ENCODE assay signal across 22 cellular contexts in genomic region chr15:90812881-90813280, GRCh38. TPM values are rescaled to one million over a fixed set of nuclear protein-coding genes. Genes with fewer than 3 reads are reported as not detected.
A peak's percentile ranks its signal among the peaks of the same experiment; 100 is the strongest.
DNase-seq lines count a peak whose midpoint lies in the region; ATAC-seq, FAIRE-seq and TF ChIP-seq lines count a peak whose summit lies in the region.
"Had no signal": no experiment of that assay in that cellular context is flagged by ENCODE, and none has a peak within 500 bp of the region (broad histone marks: within the 10 kb centered on the region; RNA-seq: fewer than 3 reads in every experiment).

No MANE protein-coding gene starts in this region.

- intact Hi-C loops in activated CD8-positive, alpha-beta T cell treated with anti-CD3 and anti-CD28 coated beads for 36 hours (cut with micrococcal nuclease), result no loop called here
- intact Hi-C loops in aorta (cut with DNase I), result no loop called here

- H3K4me1 ChIP-seq in aorta (ENCODE audit: control insufficient read depth in 1 of 2, insufficient read depth in 2 of 2, low read length in 2 of 2), result no peaks in the 10 kb centered on the region

- no peaks in the 10 kb centered on the region for H3K27me3 Mint-ChIP-seq in activated CD8-positive, alpha-beta T cell treated with anti-CD3 and anti-CD28 coated beads, Interleukin-2, amount 10 ng/mL, durations not matched to agents 7 days and 5 days (ENCODE audit: low read depth)
- no peaks in the 10 kb centered on the region for H3K27me3 Mint-ChIP-seq in activated CD8-positive, alpha-beta T cell treated with anti-CD3 and anti-CD28 coated beads for 36 hours
- no peaks in the 10 kb centered on the region for H3K27me3 Mint-ChIP-seq in osteocyte (ENCODE audit: unreplicated experiment)
- H3K27me3 Mint-ChIP-seq: activated B cell treated with CpG ODN at 0.5 μM for 24 hours; activated naive CD8-positive, alpha-beta T cell; central memory CD8-positive, alpha-beta T cell had no signal

- H3K4me3 ChIP-seq in HL-60 (replicated peaks; ENCODE audit: insufficient read depth, low read length), result no peak overlapping the region
- H3K4me3 ChIP-seq in bronchial epithelial cell (ENCODE audit: low read depth, low read length), result no peak overlapping the region
- no peak overlapping the region for H3K4me3 ChIP-seq in aorta (ENCODE audit: low read length in 2 of 2)
- H3K4me3 ChIP-seq: dorsolateral prefrontal cortex, skin epidermis, transverse colon had no signal

- H3K4me3 Mint-ChIP-seq in activated CD8-positive, alpha-beta T cell treated with anti-CD3 and anti-CD28 coated beads, Interleukin-2, amount 10 ng/mL, durations not matched to agents 7 days and 5 days, result no peak overlapping the region
- no peak overlapping the region for H3K4me3 Mint-ChIP-seq in activated CD8-positive, alpha-beta T cell treated with anti-CD3 and anti-CD28 coated beads for 36 hours
- no peak overlapping the region for H3K4me3 Mint-ChIP-seq in osteocyte (ENCODE audit: unreplicated experiment)
- H3K4me3 Mint-ChIP-seq: activated B cell treated with CpG ODN at 0.5 μM for 24 hours; activated naive CD8-positive, alpha-beta T cell; central memory CD8-positive, alpha-beta T cell had no signal

- H3K9me3 ChIP-seq in aorta (ENCODE audit: control insufficient read depth, low read length), result no peaks in the 10 kb centered on the region
- H3K9me3 ChIP-seq: BE2C, transverse colon had no signal

- H3K27me3 ChIP-seq in HL-60 (ENCODE audit: insufficient read depth, poor library complexity, severe bottlenecking) (no peaks in the 10 kb centered on the region), bronchial epithelial cell (ENCODE audit: control insufficient read depth, insufficient read depth, low read length) (no peaks in the 10 kb centered on the region), aorta (ENCODE audit: control insufficient read depth in 1 of 2, insufficient read depth in 2 of 2, low read length in 1 of 2) (no peaks in the 10 kb centered on the region)
- H3K27me3 ChIP-seq: BE2C, dorsolateral prefrontal cortex, transverse colon had no signal

- DNase-seq in activated CD8-positive, alpha-beta T cell treated with anti-CD3 and anti-CD28 coated beads, Interleukin-2, amount 10 ng/mL, durations not matched to agents 7 days and 5 days, result no peak
- DNase-seq in activated CD8-positive, alpha-beta T cell treated with anti-CD3 and anti-CD28 coated beads for 36 hours, result no peak
- no peak for DNase-seq in HL-60 (ENCODE audit: low read depth in 1 of 2, low spot score in 1 of 2)
- peak; percentile 42 for DNase-seq in bronchial epithelial cell (ENCODE audit: low read depth)
- peak; percentile 51 for DNase-seq in osteocyte (ENCODE audit: extremely low spot score, unreplicated experiment)
- DNase-seq in DMS153 treated with DMSO at 0.1 percent for 48 hours (lab: John Stamatoyannopoulos, UW; ENCODE audit: unreplicated experiment), result no peak
- DNase-seq in aorta, result no peak
- DNase-seq: activated B cell treated with CpG ODN at 0.5 μM for 24 hours; activated T-cell treated with anti-CD3 and anti-CD28 coated beads, Interleukin-2, amount 50 U/mL, for 48 hours; BE2C; DMS53; dorsolateral prefrontal cortex; H7; left ventricle myocardium superior; NCI-H510A; transverse colon had no signal

- peak overlapping the region; percentile 14 for H3K27ac Mint-ChIP-seq in activated CD8-positive, alpha-beta T cell treated with anti-CD3 and anti-CD28 coated beads, Interleukin-2, amount 10 ng/mL, durations not matched to agents 7 days and 5 days
- no peak overlapping the region for H3K27ac Mint-ChIP-seq in activated CD8-positive, alpha-beta T cell treated with anti-CD3 and anti-CD28 coated beads for 36 hours
- H3K27ac Mint-ChIP-seq in osteocyte (ENCODE audit: unreplicated experiment), result no peak overlapping the region
- H3K27ac Mint-ChIP-seq: activated B cell treated with CpG ODN at 0.5 μM for 24 hours; activated naive CD8-positive, alpha-beta T cell had no signal

- no peaks in the 10 kb centered on the region for H3K36me3 ChIP-seq in bronchial epithelial cell (ENCODE audit: control insufficient read depth, insufficient read depth, low read length)
- H3K36me3 ChIP-seq in aorta (ENCODE audit: control insufficient read depth in 1 of 2, insufficient read depth in 2 of 2, low read length in 1 of 2), result no peaks in the 10 kb centered on the region
- H3K36me3 ChIP-seq: transverse colon had no signal

- WGBS in aorta, 2 donors, result 93% methylated on average over 7 of the region's 7 CpGs

- peaks cover 79% of the 10 kb centered on the region for H3K36me3 Mint-ChIP-seq in activated CD8-positive, alpha-beta T cell treated with anti-CD3 and anti-CD28 coated beads, Interleukin-2, amount 10 ng/mL, durations not matched to agents 7 days and 5 days (ENCODE audit: low read depth)
- H3K36me3 Mint-ChIP-seq in activated CD8-positive, alpha-beta T cell treated with anti-CD3 and anti-CD28 coated beads for 36 hours (ENCODE audit: low read depth), result peaks cover 66% of the 10 kb centered on the region
- peaks cover 9% of the 10 kb centered on the region for H3K36me3 Mint-ChIP-seq in osteocyte (ENCODE audit: unreplicated experiment)

- H3K27ac ChIP-seq in HL-60 (replicated peaks) (peak overlapping the region; percentile 29), aorta (ENCODE audit: low read depth in 1 of 2, low read length in 2 of 2) (no peak overlapping the region)
- H3K27ac ChIP-seq: transverse colon had no signal

- CTCF ChIA-PET in activated CD8-positive, alpha-beta T cell treated with anti-CD3 and anti-CD28 coated beads, Interleukin-2, amount 10 ng/mL, durations not matched to agents 7 days and 5 days (lab: Charles Lee), result interaction anchor here (1.0 to 6.6 kb wide), 2 partner anchors 9 to 73 kb away, joined by 3 to 50 read pairs; partner anchors contain the start of gene FES
- CTCF ChIA-PET in activated CD8-positive, alpha-beta T cell treated with anti-CD3 and anti-CD28 coated beads for 36 hours (lab: Charles Lee), result interaction anchor here (1.9 to 4.6 kb wide), 2 partner anchors 73 to 80 kb away, joined by 4 to 19 read pairs; no protein-coding TSS in a partner anchor

- peaks cover 91% of the 10 kb centered on the region for H3K4me1 Mint-ChIP-seq in activated CD8-positive, alpha-beta T cell treated with anti-CD3 and anti-CD28 coated beads, Interleukin-2, amount 10 ng/mL, durations not matched to agents 7 days and 5 days (ENCODE audit: low read depth)
- peaks cover 46% of the 10 kb centered on the region for H3K4me1 Mint-ChIP-seq in activated CD8-positive, alpha-beta T cell treated with anti-CD3 and anti-CD28 coated beads for 36 hours (ENCODE audit: low read depth)
- peaks cover 22% of the 10 kb centered on the region for H3K4me1 Mint-ChIP-seq in osteocyte (ENCODE audit: unreplicated experiment)
- H3K4me1 Mint-ChIP-seq: central memory CD8-positive, alpha-beta T cell had no signal

- H3K9me3 Mint-ChIP-seq in activated CD8-positive, alpha-beta T cell treated with anti-CD3 and anti-CD28 coated beads, Interleukin-2, amount 10 ng/mL, durations not matched to agents 7 days and 5 days (ENCODE audit: insufficient read depth), result no peaks in the 10 kb centered on the region
- no peaks in the 10 kb centered on the region for H3K9me3 Mint-ChIP-seq in activated CD8-positive, alpha-beta T cell treated with anti-CD3 and anti-CD28 coated beads for 36 hours
- no peaks in the 10 kb centered on the region for H3K9me3 Mint-ChIP-seq in osteocyte (ENCODE audit: unreplicated experiment)
- H3K9me3 Mint-ChIP-seq: activated B cell treated with CpG ODN at 0.5 μM for 24 hours; central memory CD8-positive, alpha-beta T cell had no signal

- POLR2A ChIA-PET in activated CD8-positive, alpha-beta T cell treated with anti-CD3 and anti-CD28 coated beads, Interleukin-2, amount 10 ng/mL, durations not matched to agents 7 days and 5 days (lab: Charles Lee), result no interaction called here
- POLR2A ChIA-PET in activated CD8-positive, alpha-beta T cell treated with anti-CD3 and anti-CD28 coated beads for 36 hours (lab: Charles Lee), result interaction anchor here (1.0 kb wide), 1 partner anchor 119 kb away, joined by 4 read pairs; the partner anchor contains the start of gene HDDC3

- no peak for FAIRE-seq in bronchial epithelial cell (lab: Jason Lieb, UNC)
- FAIRE-seq: islet of Langerhans had no signal

- ATAC-seq in activated CD8-positive, alpha-beta T cell treated with anti-CD3 and anti-CD28 coated beads, Interleukin-2, amount 10 ng/mL, durations not matched to agents 7 days and 5 days, result no peak
- ATAC-seq in activated CD8-positive, alpha-beta T cell treated with anti-CD3 and anti-CD28 coated beads for 36 hours, result no peak
- no peak for ATAC-seq in SK-N-SH treated with all-trans-retinoic acid at 6 μM for 48 hours
- no peak for ATAC-seq in aorta (ENCODE audit: low FRiP score)
- ATAC-seq: left ventricle myocardium superior, Right ventricle myocardium inferior had no signal

- TF ChIP-seq CTCF in activated CD8-positive, alpha-beta T cell treated with anti-CD3 and anti-CD28 coated beads for 36 hours (IDR thresholded peaks at IDR 0.05), result no peak
- TF ChIP-seq CTCF in HL-60 (IDR thresholded peaks at IDR 0.05; ENCODE audit: insufficient read depth, low read length) (no peak), bronchial epithelial cell (IDR thresholded peaks at IDR 0.05; ENCODE audit: insufficient read depth, low read length, severe bottlenecking) (no peak), osteocyte (IDR thresholded peaks at IDR 0.05) (no peak)

TF ChIP-seq in SK-N-SH treated with all-trans-retinoic acid at 6 μM for 48 hours, 23 proteins besides CTCF, POLR2A, EP300 and RAD21 (continues in another document):
- TF ChIP-seq RARB (CRISPR knock-in tag; IDR thresholded peaks at IDR 0.05), result no peak
- no peak for TF ChIP-seq ZC3H10 (CRISPR knock-in tag; IDR thresholded peaks at IDR 0.05)
- TF ChIP-seq ZNF565 (CRISPR knock-in tag; conservative IDR thresholded peaks at IDR 0.05; ENCODE audit: low read depth), result no peak
- TF ChIP-seq ZFP3 (CRISPR knock-in tag; IDR thresholded peaks at IDR 0.05), result no peak

RNA-seq across cellular contexts. Expression of gene FURIN, which starts 55.5 kb away (rescaled TPM):
- total RNA-seq in activated CD8-positive, alpha-beta T cell treated with anti-CD3 and anti-CD28 coated beads, Interleukin-2, amount 10 ng/mL, durations not matched to agents 7 days and 5 days, result 10 to 100 TPM; 86.0 to 86.5 TPM
- total RNA-seq in activated CD8-positive, alpha-beta T cell treated with anti-CD3 and anti-CD28 coated beads for 36 hours, result 100 to 1,000 TPM; 111 to 117 TPM
- total RNA-seq in bronchial epithelial cell, result 32.1 and 49.9 TPM in 2 replicates
- 96.2 and 98.3 TPM in 2 replicates for total RNA-seq in osteocyte
- 10 to 100 TPM; 62.3 to 65.8 TPM for total RNA-seq in aorta
- polyA plus RNA-seq in aorta, result 10 to 100 TPM; 20.9 to 26.0 TPM

Comparison
In these comparisons a context has a peak if more than half of its experiments do, and no peak if none do; other contexts are left out.
1. DNase-seq: peak in bronchial epithelial cell (single experiment) and osteocyte (single experiment); none in activated CD8-positive, alpha-beta T cell treated with anti-CD3 and anti-CD28 coated beads, Interleukin-2, amount 10 ng/mL, durations not matched to agents 7 days and 5 days (single experiment), activated CD8-positive, alpha-beta T cell treated with anti-CD3 and anti-CD28 coated beads for 36 hours (single experiment), HL-60 (0 of 2), DMS153 treated with DMSO at 0.1 percent for 48 hours (single experiment) and aorta (0 of 2).